Comparison of ENCODE assay signal across 8 cellular contexts in the genomic region with DNA sequence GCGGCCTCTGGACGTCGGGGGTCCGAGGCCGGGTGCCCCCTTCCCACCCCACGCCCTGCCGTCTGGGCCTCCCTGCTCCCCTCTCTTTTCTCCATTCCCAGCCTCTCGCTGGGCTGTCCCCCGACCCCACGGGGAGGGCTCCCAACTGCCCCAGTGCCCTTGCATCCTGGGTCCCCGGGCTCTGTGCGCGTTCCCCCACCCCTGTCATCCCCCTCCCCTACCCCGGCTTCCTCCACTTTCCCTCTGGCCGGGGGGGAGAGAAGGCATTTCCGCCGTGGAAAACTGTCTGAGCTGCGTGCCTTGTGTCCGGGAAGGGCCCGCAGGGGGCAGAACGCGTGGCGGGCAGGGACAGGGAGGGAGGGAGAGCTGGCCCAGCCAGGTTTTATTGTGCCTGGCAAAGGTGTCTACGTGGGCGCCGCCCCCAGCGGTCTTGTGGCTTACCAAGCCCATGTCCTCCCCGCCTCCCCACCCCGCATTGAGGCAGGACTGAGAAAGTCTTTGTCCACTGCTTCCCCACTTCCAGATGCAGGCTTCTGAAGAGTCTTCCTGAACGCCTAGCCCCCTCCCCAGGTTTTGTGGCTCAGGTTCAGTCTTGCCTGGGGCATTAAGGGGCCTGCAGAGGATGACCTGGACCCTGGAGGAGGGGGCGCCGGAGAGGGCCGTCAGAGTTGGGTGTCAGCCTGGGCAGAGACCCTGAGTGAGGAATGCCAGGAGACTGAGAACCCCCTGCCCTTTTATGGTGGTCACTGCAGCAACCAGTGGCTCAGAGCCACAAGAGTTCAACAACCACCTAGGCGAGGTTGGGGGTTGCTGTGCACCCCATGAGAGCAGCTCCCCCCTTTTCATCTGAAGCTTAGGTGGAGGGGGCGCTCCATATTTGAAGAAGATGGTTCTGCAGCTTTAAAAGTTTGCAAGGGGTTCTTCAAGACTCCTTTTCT. TPM values are rescaled to one million over a fixed set of nuclear protein-coding genes. Genes with fewer than 3 reads are reported as not detected.
DNase-seq lines count a peak whose midpoint lies in the region; ATAC-seq and TF ChIP-seq lines count a peak whose summit lies in the region.

No MANE protein-coding gene starts in this region.

- peaks cover 26% of the 10 kb centered on the region for H3K79me2 ChIP-seq in trophoblast cell (ENCODE audit: control insufficient read depth, insufficient read depth, low read length, poor library complexity)

- peak overlapping the region; percentile 94 for H4K91ac ChIP-seq in trophoblast cell (ENCODE audit: low read depth, low read length)

- peak overlapping the region; percentile 90 for H3K4ac ChIP-seq in trophoblast cell (ENCODE audit: low read depth, low read length)

- no peak for TF ChIP-seq EP300 in gastroesophageal sphincter (IDR thresholded peaks at IDR 0.05)

- H3K36me3 ChIP-seq in gastroesophageal sphincter (no peaks in the 10 kb centered on the region), trophoblast cell (ENCODE audit: control insufficient read depth in 1 of 2, insufficient read depth in 2 of 2, low read length in 2 of 2) (peaks cover 0 to 9% of the 10 kb centered on the region in 2 experiments)

- H3K14ac ChIP-seq in trophoblast cell (ENCODE audit: low read length): peak overlapping the region; percentile 77

- peak overlapping the region; percentile 75 for H3K18ac ChIP-seq in trophoblast cell (ENCODE audit: low read length)

- H3K9me3 ChIP-seq in gastroesophageal sphincter (no peaks in the 10 kb centered on the region), trophoblast cell (ENCODE audit: insufficient read depth, low read depth, low read length) (no peaks in the 10 kb centered on the region)

- peak overlapping the region; percentile 10 for H2BK12ac ChIP-seq in trophoblast cell (ENCODE audit: low read length)

- H3K27ac ChIP-seq in gastroesophageal sphincter (peak overlapping the region in 3 of 4 donors; percentile 64 to 85 (median 80)), trophoblast cell (ENCODE audit: low read depth, low read length) (peak overlapping the region; percentile 29)

- H2BK120ac ChIP-seq in trophoblast cell (ENCODE audit: insufficient read depth, low read length, poor library complexity): peak overlapping the region; percentile 32

- TF ChIP-seq POLR2A in gastroesophageal sphincter (IDR thresholded peaks at IDR 0.05): no peak

- TF ChIP-seq CTCF in AG04449 (IDR thresholded peaks at IDR 0.05; ENCODE audit: insufficient read depth, low read length, missing control alignments) (peak; percentile 43), GM20000 (IDR thresholded peaks at IDR 0.05; ENCODE audit: extremely low read depth, missing control alignments) (no peak), gastroesophageal sphincter (IDR thresholded peaks at IDR 0.05) (peak in 2 of 4 experiments; percentile 5 to 47)

- ATAC-seq in activated T-cell treated with anti-CD3 and anti-CD28 coated beads, Interleukin-2, amount 50 U/mL, for 4 hours: no peak
- no peak for ATAC-seq in gastroesophageal sphincter
- no peak for ATAC-seq in GM18870 (IDR thresholded peaks at IDR 0.05; ENCODE audit: unreplicated experiment)
- no peak for ATAC-seq in GM18520 (IDR thresholded peaks at IDR 0.05; ENCODE audit: unreplicated experiment)

- no peak overlapping the region for H4K12ac ChIP-seq in trophoblast cell (ENCODE audit: low read depth, low read length)

- H3K4me2 ChIP-seq in trophoblast cell (ENCODE audit: low read length): peak overlapping the region; percentile 81

- H3K4me3 Mint-ChIP-seq in activated T-cell treated with anti-CD3 and anti-CD28 coated beads, Interleukin-2, amount 50 U/mL, for 4 hours: peak overlapping the region; percentile 89

- H2BK5ac ChIP-seq in trophoblast cell (ENCODE audit: low read depth, low read length, poor library complexity): peak overlapping the region; percentile 59

- H3K27me3 Mint-ChIP-seq in activated T-cell treated with anti-CD3 and anti-CD28 coated beads, Interleukin-2, amount 50 U/mL, for 4 hours (ENCODE audit: low read depth): peaks cover 6% of the 10 kb centered on the region

- H3K4me1 ChIP-seq in gastroesophageal sphincter (peaks cover 0 to 69% (median 39%) of the 10 kb centered on the region in 3 donors), trophoblast cell (ENCODE audit: control insufficient read depth in 1 of 2, insufficient read depth in 2 of 2, low read length in 2 of 2) (peaks cover 43 to 53% of the 10 kb centered on the region in 2 experiments)

- POLR2A ChIA-PET in AG04449 (lab: Yijun Ruan, JAX): no interaction called here

- CTCF ChIA-PET in AG04449 (lab: Yijun Ruan, JAX): interaction anchor here (0.8 to 2.6 kb wide), 12 partner anchors 9 to 187 kb away, joined by 3 to 16 read pairs (median 5); no protein-coding TSS in a partner anchor

- peak overlapping the region; percentile 42 for H2AFZ ChIP-seq in trophoblast cell (ENCODE audit: insufficient read depth, low read length, poor library complexity)

- DNase-seq in AG04449 (ENCODE audit: low read depth, low spot score) (no peak), GM20000 (ENCODE audit: low spot score) (peak; percentile 41), trophoblast cell (peak; percentile 54 to 74)
- DNase-seq in activated T-cell treated with anti-CD3 and anti-CD28 coated beads, Interleukin-2, amount 50 U/mL, for 4 hours: no peak
- no peak for DNase-seq in activated CD4-positive, CD25-positive, alpha-beta regulatory T cell (lab: John Stamatoyannopoulos, UW)

- no peaks in the 10 kb centered on the region for H3K9me3 Mint-ChIP-seq in activated T-cell treated with anti-CD3 and anti-CD28 coated beads, Interleukin-2, amount 50 U/mL, for 4 hours

- peaks cover 44% of the 10 kb centered on the region for H3K4me1 Mint-ChIP-seq in activated T-cell treated with anti-CD3 and anti-CD28 coated beads, Interleukin-2, amount 50 U/mL, for 4 hours (ENCODE audit: low read depth)

- H3K4me3 ChIP-seq in AG04449 (ENCODE audit: low read depth, low read length): peak overlapping the region; percentile 85
- peak overlapping the region; percentile 54 to 89 for H3K4me3 ChIP-seq in gastroesophageal sphincter
- H3K4me3 ChIP-seq in trophoblast cell (ENCODE audit: low read depth, low read length): peak overlapping the region; percentile 89

- H3K79me1 ChIP-seq in trophoblast cell (ENCODE audit: low read length): peaks cover 39% of the 10 kb centered on the region

- no peak overlapping the region for H3K23ac ChIP-seq in trophoblast cell (ENCODE audit: low read length)

- H4K8ac ChIP-seq in trophoblast cell (ENCODE audit: low read depth, low read length): peak overlapping the region; percentile 59

- no peaks in the 10 kb centered on the region for H3K27me3 ChIP-seq in gastroesophageal sphincter
- H3K27me3 ChIP-seq in trophoblast cell (ENCODE audit: insufficient read depth, low read length): no peaks in the 10 kb centered on the region

- peak overlapping the region; percentile 5 for H2AK5ac ChIP-seq in trophoblast cell (ENCODE audit: low read length)

- no peaks in the 10 kb centered on the region for H3K36me3 Mint-ChIP-seq in activated T-cell treated with anti-CD3 and anti-CD28 coated beads, Interleukin-2, amount 50 U/mL, for 4 hours (ENCODE audit: insufficient read depth)

- WGBS in gastroesophageal sphincter (ENCODE audit: low coverage in 1 of 2), 2 donors: 0% methylated on average over 8 of the region's 35 CpGs; no CpG with 5 or more reads in 1 of the 2 donors
- no CpG with 5 or more reads among the region's 35 CpGs for WGBS in trophoblast cell (ENCODE audit: extremely low coverage, insufficient coverage, insufficient read length)

- peak overlapping the region; percentile 11 for H3K9ac ChIP-seq in trophoblast cell (ENCODE audit: low read length)

RNA-seq across cellular contexts. Expression of a gene that starts 1.3 kb away (rescaled TPM):
- 10 to 100 TPM; 17.2 to 29.4 (median 22.1) TPM for total RNA-seq in activated T-cell treated with anti-CD3 and anti-CD28 coated beads, Interleukin-2, amount 50 U/mL, for 4 hours
- total RNA-seq in gastroesophageal sphincter: 100 to 1,000 TPM in 1 of 4 donors, 10 to 100 TPM in 3; 70.2 to 141 (median 84.0) TPM
- polyA plus RNA-seq in trophoblast cell (2013): 306 and 337 TPM in 2 replicates

RNA-seq across cellular contexts. Expression of a gene that starts 59.0 kb away (rescaled TPM):
- total RNA-seq in activated T-cell treated with anti-CD3 and anti-CD28 coated beads, Interleukin-2, amount 50 U/mL, for 4 hours: 1 to 10 TPM; 1.2 to 1.6 (median 1.5) TPM
- under 1 TPM in 2 of 4 donors, not detected in 2; 0.08 to 0.12 TPM for total RNA-seq in gastroesophageal sphincter
- polyA plus RNA-seq in trophoblast cell (2013): 0.07 and 0.08 TPM in 2 replicates

Comparison
In these comparisons a context has a peak if more than half of its experiments do, and no peak if none do; other contexts are left out.
1. DNase-seq: peak in GM20000 (single experiment) and trophoblast cell (2 of 2); none in AG04449 (single experiment), activated T-cell treated with anti-CD3 and anti-CD28 coated beads, Interleukin-2, amount 50 U/mL, for 4 hours (single experiment) and activated CD4-positive, CD25-positive, alpha-beta regulatory T cell (0 of 4).
2. Peak in every context shown above with its lines, with median percentiles within 50 percentile points of each other: H3K4me3 ChIP-seq.